In the genomic region with DNA sequence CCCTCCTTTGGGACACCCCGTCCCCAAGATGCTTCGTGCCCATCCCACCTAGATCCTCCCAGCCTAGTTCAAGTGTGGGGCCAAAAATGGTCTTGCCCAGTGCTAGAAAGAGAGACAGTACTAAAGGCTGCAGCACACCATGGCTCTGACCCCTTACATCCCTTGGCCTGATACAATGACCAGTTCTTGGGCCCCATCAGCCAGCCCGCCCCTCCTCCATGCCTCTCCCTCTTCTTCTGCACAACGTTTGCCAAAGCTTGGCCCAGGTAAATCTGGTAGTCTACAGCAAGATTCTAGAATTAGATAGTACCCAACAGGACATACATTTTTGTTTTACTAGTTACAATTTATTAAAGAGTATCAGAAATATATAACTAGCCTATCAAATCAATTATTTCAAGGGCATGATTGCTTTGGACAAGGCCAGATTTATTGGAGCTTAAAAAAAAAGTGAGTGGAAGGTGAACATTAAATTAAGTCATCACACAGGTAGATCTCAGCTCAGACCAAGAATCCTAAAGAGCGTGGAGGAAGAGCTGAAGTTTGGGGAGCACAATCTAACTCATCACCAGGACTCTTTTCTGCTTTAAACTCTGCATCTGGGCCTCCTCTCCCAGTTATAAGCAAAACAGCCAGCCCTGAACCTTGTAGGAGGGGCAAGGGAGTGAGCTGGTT, we compare ENCODE assay signal across 9 cellular contexts.
DNase-seq lines count a peak whose midpoint lies in the region; ATAC-seq and TF ChIP-seq lines count a peak whose summit lies in the region.
"Had no signal": no experiment of that assay in that cellular context is flagged by ENCODE, and none has a peak within 500 bp of the region (broad histone marks: within the 10 kb centered on the region; RNA-seq: fewer than 3 reads in every experiment).

No MANE protein-coding gene starts in this region.

- H3K4me3 Mint-ChIP-seq in brain (peak overlapping the region in 3 of 5 experiments; percentile 11 to 25 (median 14)), naive B cell (peak overlapping the region in 7 of 8 donors; percentile 23 to 81 (median 70))

- no peaks in the 10 kb centered on the region for H3K9me3 ChIP-seq in tibial artery

- H3K36me3 Mint-ChIP-seq in activated naive CD4-positive, alpha-beta T cell treated with anti-CD3 and anti-CD28 coated beads, Interleukin-2, amount 50 U/mL, for 72 hours: no peaks in the 10 kb centered on the region
- peaks cover 27% of the 10 kb centered on the region for H3K36me3 Mint-ChIP-seq in brain
- peaks cover 0 to 8% of the 10 kb centered on the region in 2 donors for H3K36me3 Mint-ChIP-seq in naive B cell

- H3K4me1 ChIP-seq in tibial artery: peaks cover 3 to 50% (median 34%) of the 10 kb centered on the region in 4 donors

- no peak overlapping the region for H3K4me3 ChIP-seq in tibial artery
- H3K4me3 ChIP-seq: PC-9 had no signal

- no peaks in the 10 kb centered on the region for H3K27me3 Mint-ChIP-seq in brain
- H3K27me3 Mint-ChIP-seq in naive B cell: peaks cover 14 to 44% (median 34%) of the 10 kb centered on the region in 3 donors

- H3K27ac ChIP-seq in tibial artery: peak overlapping the region; percentile 68 to 76
- H3K27ac ChIP-seq: PC-9 had no signal

- ATAC-seq in activated naive CD4-positive, alpha-beta T cell treated with anti-CD3 and anti-CD28 coated beads, Interleukin-2, amount 50 U/mL, for 72 hours: no peak
- ATAC-seq in naive B cell (ENCODE audit: low read depth in 2 of 2): no peak
- ATAC-seq in activated CD4-positive, CD25-positive, alpha-beta regulatory T cell treated with anti-CD3 and anti-CD28 coated beads, Interleukin-2, amount 50 U/mL, for 24 hours: no peak
- no peak for ATAC-seq in HG02678 (IDR thresholded peaks at IDR 0.05; ENCODE audit: unreplicated experiment)

- H3K9me3 Mint-ChIP-seq in activated naive CD4-positive, alpha-beta T cell treated with anti-CD3 and anti-CD28 coated beads, Interleukin-2, amount 50 U/mL, for 72 hours: no peaks in the 10 kb centered on the region
- H3K9me3 Mint-ChIP-seq in brain (no peaks in the 10 kb centered on the region), naive B cell (no peaks in the 10 kb centered on the region)

- H3K36me3 ChIP-seq in tibial artery: peaks cover 9 to 34% (median 25%) of the 10 kb centered on the region in 3 donors

- no peaks in the 10 kb centered on the region for H3K27me3 ChIP-seq in tibial artery

- intact Hi-C loops in tibial artery (cut with DNase I; ENCODE audit: low total_unique reads): loop anchor here (10.0 kb wide), 1 partner anchor 54 kb away; no protein-coding TSS in a partner anchor

- peak overlapping the region; percentile 77 to 86 for H3K27ac Mint-ChIP-seq in activated naive CD4-positive, alpha-beta T cell treated with anti-CD3 and anti-CD28 coated beads, Interleukin-2, amount 50 U/mL, for 72 hours
- H3K27ac Mint-ChIP-seq in brain: peak overlapping the region; percentile 32 to 94 (median 69)
- peak overlapping the region in 5 of 6 donors; percentile 21 to 72 (median 57) for H3K27ac Mint-ChIP-seq in naive B cell

- H3K4me1 Mint-ChIP-seq in brain (peaks cover 98% of the 10 kb centered on the region), naive B cell (peaks cover 42 to 50% (median 47%) of the 10 kb centered on the region in 3 donors)

- no peak for DNase-seq in activated naive CD4-positive, alpha-beta T cell treated with anti-CD3 and anti-CD28 coated beads, Interleukin-2, amount 50 U/mL, for 72 hours (ENCODE audit: low spot score in 2 of 2)
- no peak for DNase-seq in activated naive CD4-positive, alpha-beta T cell treated with anti-CD3 and anti-CD28 coated beads, Interleukin-2, amount 50 U/mL, for 16 hours
- DNase-seq in naive B cell (no peak), tibial artery (no peak)
- DNase-seq in stimulated activated naive CD4-positive, alpha-beta T cell (lab: John Stamatoyannopoulos, UW): no peak
- DNase-seq: PC-9 had no signal

- TF ChIP-seq CTCF in brain (conservative IDR thresholded peaks at IDR 0.05) (no peak), tibial artery (IDR thresholded peaks at IDR 0.05) (no peak)
